In the genomic region with DNA sequence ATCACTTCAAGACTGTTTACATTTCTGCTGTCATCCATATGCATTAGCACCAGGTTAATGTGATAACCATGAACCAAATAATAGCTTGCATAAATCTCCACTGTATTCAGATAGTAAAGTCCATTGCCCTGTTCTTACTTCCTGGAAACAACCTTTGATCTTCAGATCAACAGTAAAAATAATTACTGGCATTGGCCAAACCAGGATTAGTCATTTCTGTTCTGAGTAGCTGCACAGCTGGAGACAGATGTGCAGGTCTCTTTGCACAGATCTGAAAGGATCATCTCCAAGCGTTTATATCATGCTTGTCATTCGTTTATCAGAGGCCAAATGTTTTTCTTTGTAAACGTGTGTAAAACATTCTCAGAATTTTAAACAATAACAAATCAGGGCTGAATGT, we compare ENCODE assay signal across 18 cellular contexts.
DNase-seq lines count a peak whose midpoint lies in the region; TF ChIP-seq lines count a peak whose summit lies in the region.
"Had no signal": no experiment of that assay in that cellular context is flagged by ENCODE, and none has a peak within 500 bp of the region (broad histone marks: within the 10 kb centered on the region; RNA-seq: fewer than 3 reads in every experiment).

No MANE protein-coding gene starts in this region.

- no peaks in the 10 kb centered on the region for H3K36me3 ChIP-seq in breast epithelium
- H3K36me3 ChIP-seq: heart left ventricle had no signal

- H3K27me3 ChIP-seq in breast epithelium = no peaks in the 10 kb centered on the region
- H3K27me3 ChIP-seq: heart left ventricle had no signal

- H3K9me3 Mint-ChIP-seq in MCF 10A (ENCODE audit: unreplicated experiment) = no peaks in the 10 kb centered on the region
- H3K9me3 Mint-ChIP-seq: endodermal cell, nephron progenitor cell had no signal

- POLR2A ChIA-PET in MCF 10A (lab: Yijun Ruan, JAX) = no interaction called here

- H3K27ac ChIP-seq in breast epithelium = no peak overlapping the region
- H3K27ac ChIP-seq: heart left ventricle had no signal

- intact Hi-C loops in MCF 10A (cut with micrococcal nuclease) = no loop called here
- intact Hi-C loops in breast epithelium (cut with DNase I; ENCODE audit: low total_unique reads) = no loop called here

- H3K4me3 ChIP-seq in breast epithelium = no peak overlapping the region
- H3K4me3 ChIP-seq in fibroblast of pulmonary artery (replicated peaks; ENCODE audit: low read depth, low read length) = no peak overlapping the region
- H3K4me3 ChIP-seq: heart left ventricle had no signal

- no peaks in the 10 kb centered on the region for H3K4me1 Mint-ChIP-seq in MCF 10A (ENCODE audit: insufficient read depth, unreplicated experiment)
- H3K4me1 Mint-ChIP-seq: endodermal cell had no signal

- peak; percentile 1 for DNase-seq in MCF 10A (ENCODE audit: unreplicated experiment)
- no peak for DNase-seq in breast epithelium (ENCODE audit: low spot score in 2 of 2)
- DNase-seq in LHCN-M2 (ENCODE audit: low read depth) = peak; percentile 5
- peak; percentile 18 for DNase-seq in fibroblast of pulmonary artery (ENCODE audit: low read depth)
- DNase-seq in smooth muscle cell of the brain vasculature (ENCODE audit: low read depth, low spot score) = peak; percentile 17
- no peak for DNase-seq in SHP77 treated with DMSO at 0.1 percent for 48 hours (lab: John Stamatoyannopoulos, UW)
- DNase-seq in NCI-H1105 treated with DMSO at 0.1 percent for 48 hours (lab: John Stamatoyannopoulos, UW) = no peak
- no peak for DNase-seq in OCI-M1 (lab: John Stamatoyannopoulos, UW)
- DNase-seq: activated T-cell treated with anti-CD3 and anti-CD28 coated beads for 4 hours; central memory CD4-positive, alpha-beta T cell; endodermal cell; heart left ventricle; left cardiac atrium; nephron progenitor cell; retina; stimulated activated CD4-positive, alpha-beta T cell treated with anti-CD3 and anti-CD28 coated beads, Interleukin-4, amount 100 ng/mL, for 4 hours; T-helper 2 cell had no signal

- H3K27me3 Mint-ChIP-seq in MCF 10A (ENCODE audit: insufficient read depth, unreplicated experiment) = no peaks in the 10 kb centered on the region
- H3K27me3 Mint-ChIP-seq: activated naive CD8-positive, alpha-beta T cell had no signal

- H3K9me3 ChIP-seq in breast epithelium = no peaks in the 10 kb centered on the region

- CTCF ChIA-PET in MCF 10A (lab: Yijun Ruan, JAX) = no interaction called here

- BruUV-seq in MCF 10A (replicated peaks; lab: Mats Ljungman, UMichigan) = no TSS peak

- peak overlapping the region; percentile 32 for H3K27ac Mint-ChIP-seq in MCF 10A (ENCODE audit: low read depth, unreplicated experiment)
- H3K27ac Mint-ChIP-seq: activated naive CD8-positive, alpha-beta T cell; endodermal cell; nephron progenitor cell had no signal

- TF ChIP-seq POLR2A in breast epithelium (IDR thresholded peaks at IDR 0.05) = no peak

- TF ChIP-seq CTCF in MCF 10A (IDR thresholded peaks at IDR 0.05; ENCODE audit: unreplicated experiment) (no peak), breast epithelium (IDR thresholded peaks at IDR 0.05) (no peak), fibroblast of pulmonary artery (IDR thresholded peaks at IDR 0.05; ENCODE audit: low read length, missing control alignments) (no peak)

- no peaks in the 10 kb centered on the region for H3K36me3 Mint-ChIP-seq in MCF 10A (ENCODE audit: insufficient read depth, unreplicated experiment)
- H3K36me3 Mint-ChIP-seq: activated naive CD8-positive, alpha-beta T cell had no signal

- H3K4me1 ChIP-seq in breast epithelium = no peaks in the 10 kb centered on the region
- H3K4me1 ChIP-seq: heart left ventricle had no signal

- no peak overlapping the region for H3K4me3 Mint-ChIP-seq in MCF 10A (ENCODE audit: unreplicated experiment)
- H3K4me3 Mint-ChIP-seq: activated naive CD8-positive, alpha-beta T cell; endodermal cell; nephron progenitor cell had no signal

Comparison
In these comparisons a context has a peak if more than half of its experiments do, and no peak if none do; other contexts are left out.
1. DNase-seq: peak in MCF 10A (single experiment), LHCN-M2 (single experiment), fibroblast of pulmonary artery (single experiment) and smooth muscle cell of the brain vasculature (single experiment); none in breast epithelium (0 of 2), SHP77 treated with DMSO at 0.1 percent for 48 hours (single experiment), NCI-H1105 treated with DMSO at 0.1 percent for 48 hours (single experiment) and OCI-M1 (single experiment).